Comparison of ENCODE assay signal across 8 cellular contexts in genomic region chr1:65253800-65254319, GRCh38. TPM values are rescaled to one million over a fixed set of nuclear protein-coding genes. Genes with fewer than 3 reads are reported as not detected.
DNase-seq lines count a peak whose midpoint lies in the region; ATAC-seq, FAIRE-seq and TF ChIP-seq lines count a peak whose summit lies in the region.

No MANE protein-coding gene starts in this region.

- peak; percentile 33 for ATAC-seq in HG03159 (IDR thresholded peaks at IDR 0.05; ENCODE audit: unreplicated experiment)
- peak; percentile 64 to 65 for ATAC-seq in activated naive CD4-positive, alpha-beta T cell treated with anti-CD3 and anti-CD28 coated beads, Interleukin-2, amount 50 U/mL, for 72 hours

- H3K27me3 Mint-ChIP-seq in activated naive CD4-positive, alpha-beta T cell treated with anti-CD3 and anti-CD28 coated beads, Interleukin-2, amount 50 U/mL, for 24 hours: peaks cover 5% of the 10 kb centered on the region

- no peak for DNase-seq in activated naive CD4-positive, alpha-beta T cell treated with Interleukin-2 at 50 U/mL for 16 hours
- DNase-seq in activated naive CD4-positive, alpha-beta T cell treated with anti-CD3 and anti-CD28 coated beads, Interleukin-2, amount 50 U/mL, for 72 hours (ENCODE audit: low spot score in 2 of 2): no peak
- DNase-seq in keratinocyte (ENCODE audit: low read depth, low spot score): no peak
- no peak for DNase-seq in glomerular visceral epithelial cell (ENCODE audit: extremely low spot score)
- no peak for DNase-seq in GM19239 (ENCODE audit: insufficient read length, low spot score)

- dilution Hi-C loops in keratinocyte (cut with MboI; ENCODE audit: extremely low pct_ligation_motif_present, low sequenced_read_pairs): no loop called here

- peaks cover 6% of the 10 kb centered on the region for H3K79me2 ChIP-seq in keratinocyte (ENCODE audit: control insufficient read depth, insufficient read depth, low read length)

- H3K4me2 ChIP-seq in keratinocyte (ENCODE audit: control insufficient read depth, extremely low read depth, insufficient read depth, low read depth, low read length): peak overlapping the region; percentile 60

- no peaks in the 10 kb centered on the region for H3K36me3 Mint-ChIP-seq in activated naive CD4-positive, alpha-beta T cell treated with anti-CD3 and anti-CD28 coated beads, Interleukin-2, amount 50 U/mL, for 24 hours
- H3K36me3 Mint-ChIP-seq in activated naive CD4-positive, alpha-beta T cell treated with anti-CD3 and anti-CD28 coated beads, Interleukin-2, amount 50 U/mL, for 72 hours: peaks cover 0 to 5% of the 10 kb centered on the region in 2 donors

- H3K4me3 Mint-ChIP-seq in activated naive CD4-positive, alpha-beta T cell treated with anti-CD3 and anti-CD28 coated beads, Interleukin-2, amount 50 U/mL, for 24 hours: peak overlapping the region; percentile 96

- H3K9me3 Mint-ChIP-seq in activated naive CD4-positive, alpha-beta T cell treated with anti-CD3 and anti-CD28 coated beads, Interleukin-2, amount 50 U/mL, for 24 hours: no peaks in the 10 kb centered on the region
- H3K9me3 Mint-ChIP-seq in activated naive CD4-positive, alpha-beta T cell treated with anti-CD3 and anti-CD28 coated beads, Interleukin-2, amount 50 U/mL, for 72 hours: no peaks in the 10 kb centered on the region

- H3K27me3 ChIP-seq in keratinocyte (ENCODE audit: control insufficient read depth, extremely low read depth, insufficient read depth, low read length): no peaks in the 10 kb centered on the region

- H3K4me1 ChIP-seq in keratinocyte (ENCODE audit: control insufficient read depth, extremely low read depth, insufficient read depth, low read length): peaks cover 23% of the 10 kb centered on the region

- peak overlapping the region; percentile 74 to 83 (median 80) for H3K4me3 ChIP-seq in keratinocyte (ENCODE audit: control insufficient read depth in 2 of 3, extremely low read depth in 1 of 3, insufficient read depth in 2 of 3, low read depth in 1 of 3, low read length in 3 of 3)

- peak overlapping the region; percentile 89 for H3K27ac Mint-ChIP-seq in activated naive CD4-positive, alpha-beta T cell treated with anti-CD3 and anti-CD28 coated beads, Interleukin-2, amount 50 U/mL, for 24 hours
- peak overlapping the region in 1 of 2 donors; percentile 83 for H3K27ac Mint-ChIP-seq in activated naive CD4-positive, alpha-beta T cell treated with anti-CD3 and anti-CD28 coated beads, Interleukin-2, amount 50 U/mL, for 72 hours

- H3K9me1 ChIP-seq in keratinocyte (ENCODE audit: control insufficient read depth, extremely low read depth, insufficient read depth, low read length): no peaks in the 10 kb centered on the region

- peaks cover 13% of the 10 kb centered on the region for H3K4me1 Mint-ChIP-seq in activated naive CD4-positive, alpha-beta T cell treated with anti-CD3 and anti-CD28 coated beads, Interleukin-2, amount 50 U/mL, for 24 hours

- FAIRE-seq in keratinocyte (lab: Jason Lieb, UNC) (peak; percentile 59), GM19239 (lab: Jason Lieb, UNC) (no peak)

- no peaks in the 10 kb centered on the region for H3K36me3 ChIP-seq in keratinocyte (ENCODE audit: control insufficient read depth in 2 of 2, extremely low read depth in 1 of 2, insufficient read depth in 2 of 2, low read length in 2 of 2)

- TF ChIP-seq CTCF in keratinocyte (optimal IDR thresholded peaks at IDR 0.05 in 1 of 3, IDR thresholded peaks at IDR 0.05 in 1 of 3, conservative IDR thresholded peaks at IDR 0.05 in 1 of 3; ENCODE audit: extremely low read depth in 1 of 3, insufficient read depth in 2 of 3, low read length in 3 of 3): no peak

- H2AFZ ChIP-seq in keratinocyte (ENCODE audit: control insufficient read depth, low read length): peak overlapping the region; percentile 91

- no peaks in the 10 kb centered on the region for H4K20me1 ChIP-seq in keratinocyte (ENCODE audit: control insufficient read depth, extremely low read depth, insufficient read depth, low read length)

- H3K27ac ChIP-seq in keratinocyte (ENCODE audit: control insufficient read depth, insufficient read depth, low read length) (peak overlapping the region; percentile 44), temporal lobe (ENCODE audit: low read depth, low read length) (peak overlapping the region; percentile 99)

- H3K9me3 ChIP-seq in keratinocyte (ENCODE audit: control insufficient read depth, low read depth, low read length): no peaks in the 10 kb centered on the region

- H3K9ac ChIP-seq in keratinocyte (ENCODE audit: control insufficient read depth, extremely low read depth, insufficient read depth, low read length): peak overlapping the region; percentile 72

RNA-seq across cellular contexts. Expression of gene DNAJC6, which starts 55.5 kb away (rescaled TPM):
- total RNA-seq in activated naive CD4-positive, alpha-beta T cell treated with anti-CD3 and anti-CD28 coated beads, Interleukin-2, amount 50 U/mL, for 72 hours: 1 to 10 TPM in 1 of 2 donors, under 1 TPM in 1; 0.91 to 3.1 TPM
- polyA plus RNA-seq in keratinocyte: 5.5 to 8.2 TPM (median 7.7 TPM) in 3 replicates
- polyA plus RNA-seq in keratinocyte (2011; ENCODE audit: low read depth): 2.8 TPM
- polyA plus RNA-seq in keratinocyte (2011; cell fraction: cytosol; rRNA removed): 3.9 and 8.2 TPM in 2 replicates
- polyA plus RNA-seq in keratinocyte (2011; cell fraction: nucleus; rRNA removed): 10.2 and 12.3 TPM in 2 replicates
- polyA plus RNA-seq in keratinocyte (2012; ENCODE audit: low replicate concordance): 2.8 and 3.4 TPM in 2 replicates
- 7.2 to 16.1 TPM (median 10.2 TPM) in 3 replicates for polyA minus RNA-seq in keratinocyte
- 7.5 TPM for polyA minus RNA-seq in keratinocyte (2011; cell fraction: cytosol; rRNA and poly(A)+ RNA removed)
- polyA minus RNA-seq in keratinocyte (2011; cell fraction: nucleus; rRNA and poly(A)+ RNA removed): 16.7 and 34.3 TPM in 2 replicates
- 123 TPM for total RNA-seq in temporal lobe

Comparison
In these comparisons a context has a peak if more than half of its experiments do, and no peak if none do; other contexts are left out.
1. RNA of gene DNAJC6, which starts 55.5 kb away (total RNA-seq): 123 TPM in temporal lobe (single experiment); 0.91 to 3.1 TPM in activated naive CD4-positive, alpha-beta T cell treated with anti-CD3 and anti-CD28 coated beads, Interleukin-2, amount 50 U/mL, for 72 hours; every median in the first group is over 10 times any median in the second.